22 cellular contexts compared by ENCODE assay signal in genomic region chr4:176919631-176920030, GRCh38.
"Had no signal": no experiment of that assay in that cellular context is flagged by ENCODE, and none has a peak within 500 bp of the region (broad histone marks: within the 10 kb centered on the region; RNA-seq: fewer than 3 reads in every experiment).

No MANE protein-coding gene starts in this region.

- H3K4me3 ChIP-seq: gastrocnemius medialis, lower lobe of right lung, right lobe of liver, testis, tibial artery had no signal

- H3K4me1 Mint-ChIP-seq: memory B cell, natural killer cell had no signal

- H3K36me3 ChIP-seq: gastrocnemius medialis, lower lobe of right lung, right lobe of liver, tibial artery had no signal

- H3K9me3 Mint-ChIP-seq: type B pancreatic cell had no signal

- H3K79me2 ChIP-seq: parathyroid adenoma had no signal

- H3K27me3 ChIP-seq: gastrocnemius medialis, right lobe of liver, testis, tibial artery had no signal

- H3K27me3 Mint-ChIP-seq: effector memory CD8-positive, alpha-beta T cell; memory B cell; progenitor cell of endocrine pancreas; type B pancreatic cell had no signal

- ATAC-seq: effector memory CD8-positive, alpha-beta T cell; gastrocnemius medialis; left ventricle myocardium superior; lower lobe of right lung; natural killer cell; right lobe of liver; stimulated activated naive CD8-positive, alpha-beta T cell treated with anti-CD3 and anti-CD28 coated beads, Interleukin-15, Interleukin-2, amounts not matched to agents 100 U/mL and 50 U/mL, for 24 hours had no signal

- H3K4me1 ChIP-seq: gastrocnemius medialis, lower lobe of right lung, parathyroid adenoma, right lobe of liver, testis, tibial artery had no signal

- H3K36me3 Mint-ChIP-seq: memory B cell, natural killer cell, type B pancreatic cell had no signal

- H3K4me3 Mint-ChIP-seq: effector memory CD8-positive, alpha-beta T cell; memory B cell; natural killer cell; type B pancreatic cell had no signal

- H3K27ac Mint-ChIP-seq: effector memory CD8-positive, alpha-beta T cell; memory B cell; natural killer cell; progenitor cell of endocrine pancreas; type B pancreatic cell had no signal

- H3K27ac ChIP-seq: gastrocnemius medialis, lower lobe of right lung, parathyroid adenoma, right lobe of liver, testis, tibial artery had no signal

- H2AFZ ChIP-seq: parathyroid adenoma had no signal

- DNase-seq: cortex of kidney; effector memory CD8-positive, alpha-beta T cell; gastrocnemius medialis; head of caudate nucleus; left ventricle myocardium superior; lower lobe of right lung; natural killer cell; occipital lobe; right lobe of liver; small intestine; stimulated activated CD4-positive, alpha-beta T cell treated with anti-CD3 and anti-CD28 coated beads, Interleukin-12 subunit alpha, Interleukin-12 subunit beta, amount 100 ng/mL, for 4 hours; stimulated activated CD4-positive, alpha-beta T cell treated with anti-CD3 and anti-CD28 coated beads, Interleukin-1b, Interleukin-23, amount 100 ng/mL, for 48 hours; stimulated activated CD4-positive, alpha-beta T cell treated with anti-CD3 and anti-CD28 coated beads, Interleukin-4, amount 100 ng/mL, for 1 hour; stimulated activated CD8-positive, alpha-beta memory T cell treated with anti-CD3 and anti-CD28 coated beads, Interleukin-4, amount 100 ng/mL, for 48 hours; stimulated activated naive CD8-positive, alpha-beta T cell treated with anti-CD3 and anti-CD28 coated beads, Interleukin-15, Interleukin-2, amounts not matched to agents 100 U/mL and 50 U/mL, for 24 hours; substantia nigra; testis; tibial artery had no signal

- H3K9me3 ChIP-seq: right lobe of liver, testis had no signal
